12 cellular contexts compared by ENCODE assay signal in the genomic region with DNA sequence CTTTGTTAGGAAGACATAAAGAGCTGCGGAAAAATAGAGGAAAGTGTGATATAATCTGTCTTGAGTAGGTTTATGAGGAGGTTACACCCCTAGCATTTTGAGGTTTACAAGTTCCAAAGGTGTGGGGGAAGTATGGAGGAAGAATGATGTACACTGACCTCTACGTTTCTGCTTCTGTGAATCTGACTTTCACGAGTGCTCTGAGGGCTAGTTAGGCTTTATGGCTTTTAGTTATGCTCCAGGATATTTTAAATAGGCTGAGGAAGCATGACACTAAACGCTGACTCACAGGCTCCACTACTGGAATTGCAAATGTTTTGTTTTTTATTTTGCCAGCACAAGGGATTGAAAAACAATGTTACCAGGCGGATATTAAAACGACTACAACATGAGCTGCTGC. TPM values are rescaled to one million over a fixed set of nuclear protein-coding genes. Genes with fewer than 3 reads are reported as not detected.
DNase-seq lines count a peak whose midpoint lies in the region; ATAC-seq and TF ChIP-seq lines count a peak whose summit lies in the region.
"Had no signal": no experiment of that assay in that cellular context is flagged by ENCODE, and none has a peak within 500 bp of the region (broad histone marks: within the 10 kb centered on the region; RNA-seq: fewer than 3 reads in every experiment).

No MANE protein-coding gene starts in this region.

- 25 to 46% (median 38%) methylated on average over 6 of the region's 6 CpGs for WGBS in heart left ventricle, 4 donors

- no peak overlapping the region for H3K9ac ChIP-seq in colonic mucosa (ENCODE audit: low read depth in 2 of 2, low read length in 2 of 2)

- H3K27ac ChIP-seq in heart left ventricle (peak overlapping the region in 10 of 12 donors; percentile 7 to 69 (median 34)), colonic mucosa (peak overlapping the region; percentile 39), left lung (peak overlapping the region; percentile 52 to 67)

- peak in 3 of 4 donors; percentile 54 to 69 (median 61) for ATAC-seq in heart left ventricle
- peak; percentile 60 for ATAC-seq in left lung
- ATAC-seq in GM21381 (IDR thresholded peaks at IDR 0.05; ENCODE audit: unreplicated experiment): no peak
- no peak for ATAC-seq in GM21526 (IDR thresholded peaks at IDR 0.05; ENCODE audit: low FRiP score, unreplicated experiment)

- H3K27me3 ChIP-seq in heart left ventricle (no peaks in the 10 kb centered on the region), colonic mucosa (no peaks in the 10 kb centered on the region), left lung (no peaks in the 10 kb centered on the region)
- H3K27me3 ChIP-seq: ovary had no signal

- intact Hi-C loops in heart left ventricle (cut with DNase I) (loop anchor here in 4 of 10 donors (5.0 kb wide), 2 partner anchors 44 to 49 kb away; partner anchors contain the start of genes UTS2B (in 3 of the 4) and CCDC50 (in 1 of the 4)), cardiac septum (cut with DNase I) (no loop called here), colonic mucosa (cut with DNase I) (no loop called here), left lung (cut with DNase I) (no loop called here)

- no peak for TF ChIP-seq CTCF in heart left ventricle (IDR thresholded peaks at IDR 0.05)
- no peak for TF ChIP-seq CTCF in colonic mucosa (IDR thresholded peaks at IDR 0.05)
- no peak for TF ChIP-seq CTCF in left lung (IDR thresholded peaks at IDR 0.05)

- H3K4me3 ChIP-seq in heart left ventricle: no peak overlapping the region
- no peak overlapping the region for H3K4me3 ChIP-seq in colonic mucosa
- no peak overlapping the region for H3K4me3 ChIP-seq in left lung
- H3K4me3 ChIP-seq: ovary, thoracic aorta had no signal

- H3K4me1 ChIP-seq in heart left ventricle: peaks cover 4 to 51% (median 37%) of the 10 kb centered on the region in 12 donors
- no peaks in the 10 kb centered on the region for H3K4me1 ChIP-seq in colonic mucosa
- H3K4me1 ChIP-seq in left lung: peaks cover 0 to 11% of the 10 kb centered on the region in 2 donors

- TF ChIP-seq POLR2A in heart left ventricle (IDR thresholded peaks at IDR 0.05): no peak

- H3K9me3 ChIP-seq in heart left ventricle: no peaks in the 10 kb centered on the region
- no peaks in the 10 kb centered on the region for H3K9me3 ChIP-seq in colonic mucosa
- no peaks in the 10 kb centered on the region for H3K9me3 ChIP-seq in left lung
- H3K9me3 ChIP-seq: ovary, thoracic aorta had no signal

- no peak for DNase-seq in heart left ventricle
- no peak for DNase-seq in cardiac septum (ENCODE audit: low spot score)
- peak; percentile 23 for DNase-seq in colonic mucosa
- no peak for DNase-seq in left lung
- DNase-seq in HuH-7 (ENCODE audit: low spot score): no peak
- no peak for DNase-seq in NCI-H187 (lab: John Stamatoyannopoulos, UW)
- DNase-seq: activated CD4-positive, alpha-beta T cell treated with anti-CD3 and anti-CD28 coated beads for 48 hours; NCI-H446 treated with DMSO at 0.1 percent for 48 hours had no signal

- H3K36me3 ChIP-seq in heart left ventricle: peaks cover 0 to 53% (median 35%) of the 10 kb centered on the region in 9 donors
- no peaks in the 10 kb centered on the region for H3K36me3 ChIP-seq in colonic mucosa
- H3K36me3 ChIP-seq in left lung: peaks cover 0 to 17% of the 10 kb centered on the region in 2 donors
- H3K36me3 ChIP-seq: ovary had no signal

RNA-seq across cellular contexts. Expression of gene UTS2B, which starts 46.4 kb away (rescaled TPM):
- total RNA-seq in heart left ventricle: 1 to 10 TPM in 1 of 9 donors, under 1 TPM in 1, not detected in 7; 0.43 to 1.1 TPM
- under 1 TPM in 1 of 2 donors, not detected in 1; 0.17 TPM for polyA plus RNA-seq in heart left ventricle
- total RNA-seq in cardiac septum: not detected
- total RNA-seq in colonic mucosa: under 1 TPM in 1 of 2 donors, not detected in 1; 0.69 TPM
- under 1 TPM in 1 of 2 donors, not detected in 1; 0.41 TPM for total RNA-seq in left lung

RNA-seq across cellular contexts. Expression of gene CCDC50, which starts 47.5 kb away (rescaled TPM):
- total RNA-seq in heart left ventricle (10 to 100 TPM; 42.9 to 75.7 (median 57.1) TPM), cardiac septum (51.0 TPM), colonic mucosa (10 to 100 TPM; 33.4 to 53.3 TPM), left lung (10 to 100 TPM; 49.7 to 65.9 TPM)
- 10 to 100 TPM; 16.1 to 49.5 TPM for polyA plus RNA-seq in heart left ventricle

Comparison
In these comparisons a context has a peak if more than half of its experiments do, and no peak if none do; other contexts are left out.
1. ATAC-seq: peak in heart left ventricle (3 of 4) and left lung (single experiment); none in GM21381 (single experiment) and GM21526 (single experiment).
2. Peak in every context shown above with its lines, with median percentiles within 50 percentile points of each other: H3K27ac ChIP-seq.